21 cellular contexts compared by ENCODE assay signal in the genomic region with DNA sequence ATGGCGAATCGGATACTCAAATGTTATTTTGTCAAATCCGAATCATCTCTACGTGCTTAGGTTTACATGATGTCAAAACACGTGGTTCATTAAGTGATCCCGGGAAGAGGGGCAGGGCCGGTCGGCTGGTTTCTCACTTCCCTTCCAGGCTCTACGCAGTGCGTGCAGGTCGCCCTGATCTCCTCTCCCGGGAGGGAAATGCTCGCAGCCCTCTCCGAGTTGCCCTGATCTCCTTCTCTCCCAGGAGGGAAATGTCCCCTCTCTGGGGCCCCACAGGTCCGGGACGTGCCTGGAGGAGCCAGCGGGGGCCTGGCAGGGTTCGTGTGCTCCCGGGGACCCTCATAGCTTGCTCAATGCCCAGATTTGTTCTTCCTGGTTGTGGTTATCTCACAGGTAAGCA.
DNase-seq lines count a peak whose midpoint lies in the region; ATAC-seq and TF ChIP-seq lines count a peak whose summit lies in the region.
"Had no signal": no experiment of that assay in that cellular context is flagged by ENCODE, and none has a peak within 500 bp of the region (broad histone marks: within the 10 kb centered on the region; RNA-seq: fewer than 3 reads in every experiment).

No MANE protein-coding gene starts in this region.

- CTCF ChIA-PET in Caco-2 (lab: Charles Lee), result no interaction called here

- ATAC-seq in left ventricle myocardium superior (no peak), Right ventricle myocardium inferior (no peak)
- ATAC-seq: GM23338, HCT116, HepG2, K562, Panc1 had no signal

- H3K27me3 ChIP-seq in Caco-2 (replicated peaks; ENCODE audit: control insufficient read depth, insufficient read depth, low read length), result no peaks in the 10 kb centered on the region
- H3K27me3 ChIP-seq: SJCRH30 had no signal

- no TSS peak for BruUV-seq in Caco-2 (replicated peaks; lab: Mats Ljungman, UMichigan)

- H3K27ac Mint-ChIP-seq in glutamatergic neuron (ENCODE audit: unreplicated experiment), result no peak overlapping the region
- H3K27ac Mint-ChIP-seq in Caco-2 (ENCODE audit: unreplicated experiment), result no peak overlapping the region
- H3K27ac Mint-ChIP-seq: GM23338 had no signal

- POLR2A ChIA-PET in Caco-2 (lab: Charles Lee), result no interaction called here

- H3K27me3 Mint-ChIP-seq in glutamatergic neuron (ENCODE audit: unreplicated experiment) (peaks cover 7% of the 10 kb centered on the region), Caco-2 (ENCODE audit: insufficient read depth, unreplicated experiment) (peaks cover 28% of the 10 kb centered on the region)

- TF ChIP-seq CTCF in glutamatergic neuron (IDR thresholded peaks at IDR 0.05; ENCODE audit: partially characterized antibody, unreplicated experiment) (no peak), Caco-2 (IDR thresholded peaks at IDR 0.05; ENCODE audit: insufficient read depth in 1 of 2, low read depth in 1 of 2, low read length in 1 of 2, severe bottlenecking in 1 of 2, unreplicated experiment in 1 of 2) (no peak), foreskin fibroblast (IDR thresholded peaks at IDR 0.05; ENCODE audit: low read depth, low read length) (no peak)

- H3K9me3 Mint-ChIP-seq in glutamatergic neuron (ENCODE audit: unreplicated experiment) (peaks cover 6% of the 10 kb centered on the region), Caco-2 (ENCODE audit: unreplicated experiment) (peaks cover 13% of the 10 kb centered on the region)

- intact Hi-C loops in left ventricle myocardium superior (cut with micrococcal nuclease) (no loop called here), Right ventricle myocardium inferior (cut with DNase I) (no loop called here), posterior vena cava (cut with DNase I) (no loop called here), Caco-2 (cut with micrococcal nuclease; ENCODE audit: unreplicated experiment) (no loop called here)

- H3K36me3 ChIP-seq in Caco-2 (ENCODE audit: control insufficient read depth, insufficient read depth, low read length), result no peaks in the 10 kb centered on the region
- H3K36me3 ChIP-seq: SJCRH30 had no signal

- peak; percentile 10 for DNase-seq in left ventricle myocardium superior
- DNase-seq in Right ventricle myocardium inferior (ENCODE audit: missing footprints), result no peak
- peak; percentile 8 for DNase-seq in glutamatergic neuron
- DNase-seq in posterior vena cava (ENCODE audit: low spot score), result peak; percentile 69
- no peak for DNase-seq in A172 (ENCODE audit: low spot score)
- no peak for DNase-seq in Caco-2
- DNase-seq in foreskin fibroblast, result no peak
- DNase-seq: DMS79, MM.1S, NCI-H1092 treated with DMSO at 0.1 percent for 48 hours, NCI-H1436 treated with DMSO at 0.1 percent for 48 hours, NCI-H2029, NCI-H226, NCI-H510A treated with DMSO at 0.1 percent for 48 hours, NCI-H774, SJCRH30 had no signal

- no peaks in the 10 kb centered on the region for H3K4me1 ChIP-seq in Caco-2
- H3K4me1 ChIP-seq: SJCRH30 had no signal

- H3K4me3 ChIP-seq in Caco-2 (ENCODE audit: low read depth, low read length), result no peak overlapping the region
- no peak overlapping the region for H3K4me3 ChIP-seq in foreskin fibroblast (ENCODE audit: low read depth in 1 of 2, low read length in 2 of 2)
- H3K4me3 ChIP-seq: GM23338, K562, SJCRH30 had no signal

- peaks cover 10% of the 10 kb centered on the region for H3K36me3 Mint-ChIP-seq in glutamatergic neuron (ENCODE audit: unreplicated experiment)
- H3K36me3 Mint-ChIP-seq in Caco-2 (ENCODE audit: insufficient read depth, unreplicated experiment), result no peaks in the 10 kb centered on the region

- no peak overlapping the region for H3K4me3 Mint-ChIP-seq in glutamatergic neuron (ENCODE audit: unreplicated experiment)
- no peak overlapping the region for H3K4me3 Mint-ChIP-seq in Caco-2 (ENCODE audit: unreplicated experiment)
- H3K4me3 Mint-ChIP-seq: GM23338 had no signal

- H3K4me1 Mint-ChIP-seq in glutamatergic neuron (ENCODE audit: low read depth, unreplicated experiment) (no peaks in the 10 kb centered on the region), Caco-2 (ENCODE audit: low read depth, unreplicated experiment) (no peaks in the 10 kb centered on the region)
- H3K4me1 Mint-ChIP-seq: GM23338 had no signal

- H3K9me3 ChIP-seq in Caco-2, result no peaks in the 10 kb centered on the region
- H3K9me3 ChIP-seq: SJCRH30 had no signal

Comparison
In these comparisons a context has a peak if more than half of its experiments do, and no peak if none do; other contexts are left out.
1. DNase-seq: peak in left ventricle myocardium superior (single experiment), glutamatergic neuron (single experiment) and posterior vena cava (single experiment); none in Right ventricle myocardium inferior (single experiment), A172 (single experiment), Caco-2 (0 of 2) and foreskin fibroblast (0 of 2).